17 cellular contexts compared by ENCODE assay signal in genomic region chr6:32761548-32761947, GRCh38. TPM values are rescaled to one million over a fixed set of nuclear protein-coding genes. Genes with fewer than 3 reads are reported as not detected.
DNase-seq lines count a peak whose midpoint lies in the region; ATAC-seq and TF ChIP-seq lines count a peak whose summit lies in the region.
"Had no signal": no experiment of that assay in that cellular context is flagged by ENCODE, and none has a peak within 500 bp of the region (broad histone marks: within the 10 kb centered on the region; RNA-seq: fewer than 3 reads in every experiment).

No MANE protein-coding gene starts in this region.

- ATAC-seq in IMR-90 (ENCODE audit: low read depth) (no peak), memory B cell (ENCODE audit: low read depth) (no peak), upper lobe of right lung (no peak)

- H3K9me2 ChIP-seq in Karpas-422 (replicated peaks; ENCODE audit: insufficient read depth, low read length) = no peaks in the 10 kb centered on the region

- 53% methylated on average over 20 of the region's 40 CpGs; no CpG with 5 or more reads in 1 of the 2 experiments for WGBS in IMR-90 (ENCODE audit: extremely low coverage in 2 of 2, insufficient read length in 1 of 2), 2 experiments

- no peak overlapping the region for H3K23ac ChIP-seq in IMR-90 (ENCODE audit: low read depth, low read length)

- no peaks in the 10 kb centered on the region for H3K9me3 ChIP-seq in IMR-90 (ENCODE audit: control insufficient read depth, insufficient read depth, low read length)
- H3K9me3 ChIP-seq in upper lobe of right lung = no peaks in the 10 kb centered on the region
- H3K9me3 ChIP-seq in Karpas-422 (ENCODE audit: low read length) = no peaks in the 10 kb centered on the region
- H3K9me3 ChIP-seq: BLaER1 treated with 17β-estradiol and CSF1 and Interleukin-3, amounts not matched to agents 10 nM and 100 nM had no signal

- H2BK20ac ChIP-seq in IMR-90 (ENCODE audit: low read depth, low read length) = no peak overlapping the region

- TF ChIP-seq POLR2A in IMR-90 (IDR thresholded peaks at IDR 0.05; ENCODE audit: low read depth, low read length) = no peak

- POLR2A ChIA-PET in IMR-90 (lab: Charles Lee; ENCODE audit: unreplicated experiment) = no interaction called here

- H2AFZ ChIP-seq in IMR-90 (replicated peaks; ENCODE audit: low read length, poor library complexity) (peak overlapping the region; percentile 14), Karpas-422 (ENCODE audit: low read length) (no peak overlapping the region)

- in situ Hi-C loops in IMR-90 (cut with MboI; ENCODE audit: low sequenced_read_pairs) = loop anchor here (5.0 kb wide), 1 partner anchor 99 kb away; no protein-coding TSS in a partner anchor

- H3K4me1 Mint-ChIP-seq in activated naive CD4-positive, alpha-beta T cell treated with anti-CD3 and anti-CD28 coated beads, Interleukin-2, amount 50 U/mL, for 24 hours = peaks cover 3% of the 10 kb centered on the region
- H3K4me1 Mint-ChIP-seq in memory B cell = no peaks in the 10 kb centered on the region

- H3K9me3 Mint-ChIP-seq in activated naive CD4-positive, alpha-beta T cell treated with anti-CD3 and anti-CD28 coated beads, Interleukin-2, amount 50 U/mL, for 24 hours = no peaks in the 10 kb centered on the region
- no peaks in the 10 kb centered on the region for H3K9me3 Mint-ChIP-seq in memory B cell
- H3K9me3 Mint-ChIP-seq: CD4-positive, CD25-positive, alpha-beta regulatory T cell had no signal

- H3K36me3 ChIP-seq in IMR-90 (ENCODE audit: control insufficient read depth, insufficient read depth, low read length) (no peaks in the 10 kb centered on the region), upper lobe of right lung (no peaks in the 10 kb centered on the region), Karpas-422 (ENCODE audit: insufficient read depth, low read length) (no peaks in the 10 kb centered on the region)
- H3K36me3 ChIP-seq: BLaER1 treated with 17β-estradiol and CSF1 and Interleukin-3, amounts not matched to agents 10 nM and 100 nM had no signal

- no peak overlapping the region for H2AK9ac ChIP-seq in IMR-90 (replicated peaks; ENCODE audit: low read depth, low read length, poor library complexity)

- no peak overlapping the region for H3K14ac ChIP-seq in IMR-90 (replicated peaks; ENCODE audit: low read depth, low read length)

- H3K27me3 Mint-ChIP-seq in activated naive CD4-positive, alpha-beta T cell treated with anti-CD3 and anti-CD28 coated beads, Interleukin-2, amount 50 U/mL, for 24 hours = peaks cover 10% of the 10 kb centered on the region
- H3K27me3 Mint-ChIP-seq in memory B cell = peaks cover 4% of the 10 kb centered on the region

- H3K27ac ChIP-seq in IMR-90 (ENCODE audit: insufficient read depth, low read length) = no peak overlapping the region
- no peak overlapping the region for H3K27ac ChIP-seq in upper lobe of right lung
- H3K27ac ChIP-seq in Karpas-422 (ENCODE audit: low read length) = no peak overlapping the region
- H3K27ac ChIP-seq: BLaER1 treated with 17β-estradiol and CSF1 and Interleukin-3, amounts not matched to agents 10 nM and 100 nM; HL-60 had no signal

- no peak overlapping the region for H3K27ac Mint-ChIP-seq in activated naive CD4-positive, alpha-beta T cell treated with anti-CD3 and anti-CD28 coated beads, Interleukin-2, amount 50 U/mL, for 24 hours
- H3K27ac Mint-ChIP-seq in memory B cell = peak overlapping the region; percentile 73

- no peak overlapping the region for H2BK120ac ChIP-seq in IMR-90 (ENCODE audit: low read depth, low read length)

- no peaks in the 10 kb centered on the region for H3K36me3 Mint-ChIP-seq in activated naive CD4-positive, alpha-beta T cell treated with anti-CD3 and anti-CD28 coated beads, Interleukin-2, amount 50 U/mL, for 24 hours
- H3K36me3 Mint-ChIP-seq in memory B cell = no peaks in the 10 kb centered on the region
- H3K36me3 Mint-ChIP-seq: CD4-positive, CD25-positive, alpha-beta regulatory T cell had no signal

- H4K5ac ChIP-seq in IMR-90 (ENCODE audit: low read depth, low read length) = no peak overlapping the region

- dilution Hi-C loops in IMR-90 (cut with HindIII; ENCODE audit: low sequenced_read_pairs, unreplicated experiment) = no loop called here

- H2BK15ac ChIP-seq in IMR-90 (ENCODE audit: low read depth, low read length) = no peak overlapping the region

- H4K8ac ChIP-seq in IMR-90 (ENCODE audit: low read depth in 2 of 2, low read length in 2 of 2) = no peak overlapping the region

- no peak for TF ChIP-seq CTCF in IMR-90 (conservative IDR thresholded peaks at IDR 0.05; ENCODE audit: low read depth, low read length)
- no peak for TF ChIP-seq CTCF in upper lobe of right lung (IDR thresholded peaks at IDR 0.05)

- H3K4me3 Mint-ChIP-seq in activated naive CD4-positive, alpha-beta T cell treated with anti-CD3 and anti-CD28 coated beads, Interleukin-2, amount 50 U/mL, for 24 hours = peak overlapping the region; percentile 27
- H3K4me3 Mint-ChIP-seq in memory B cell = peak overlapping the region; percentile 71

- H3K4me2 ChIP-seq in IMR-90 (ENCODE audit: low read depth, low read length) (no peak overlapping the region), Karpas-422 (ENCODE audit: low read depth, low read length, poor library complexity, severe bottlenecking) (no peak overlapping the region)
- H3K4me2 ChIP-seq: BLaER1 treated with 17β-estradiol and CSF1 and Interleukin-3, amounts not matched to agents 10 nM and 100 nM had no signal

- TF ChIP-seq RAD21 in IMR-90 (IDR thresholded peaks at IDR 0.05; ENCODE audit: low read length) = no peak

- H3K4me3 ChIP-seq in IMR-90 (ENCODE audit: insufficient read depth, low read depth, low read length) (no peak overlapping the region), upper lobe of right lung (no peak overlapping the region), Karpas-422 (ENCODE audit: low read length) (no peak overlapping the region)
- H3K4me3 ChIP-seq: BLaER1 treated with 17β-estradiol and CSF1 and Interleukin-3, amounts not matched to agents 10 nM and 100 nM had no signal

- intact Hi-C loops in IMR-90 (cut with micrococcal nuclease) = no loop called here
- intact Hi-C loops in upper lobe of right lung (cut with DNase I) = loop anchor here (10.0 kb wide), 1 partner anchor 97 kb away; the partner anchor contains the start of gene HLA-DQB1

- no peak overlapping the region for H3K9ac ChIP-seq in IMR-90 (ENCODE audit: low read depth, low read length)
- H3K9ac ChIP-seq in Karpas-422 (ENCODE audit: low read length) = no peak overlapping the region
- H3K9ac ChIP-seq: BLaER1 treated with 17β-estradiol and CSF1 and Interleukin-3, amounts not matched to agents 10 nM and 100 nM had no signal

- DNase-seq in activated naive CD4-positive, alpha-beta T cell (lab: John Stamatoyannopoulos, UW) = no peak
- DNase-seq in IMR-90 (no peak), memory B cell (ENCODE audit: low spot score in 2 of 2) (no peak), upper lobe of right lung (peak; percentile 63), Karpas-422 (no peak), NAMALWA (ENCODE audit: low spot score) (no peak)
- DNase-seq: 8988T; AML-193; CD4-positive, CD25-positive, alpha-beta regulatory T cell; COR-L47; DMS153; DND-41; GDM1 had no signal

- no peaks in the 10 kb centered on the region for H3K79me2 ChIP-seq in Karpas-422 (ENCODE audit: low read length)

- H4K91ac ChIP-seq in IMR-90 (ENCODE audit: insufficient read depth, low read depth, low read length) = no peak overlapping the region

- no peak overlapping the region for H2BK5ac ChIP-seq in IMR-90 (ENCODE audit: low read depth, low read length, poor library complexity, severe bottlenecking)

- H3K27me3 ChIP-seq in IMR-90 (ENCODE audit: control insufficient read depth, insufficient read depth, low read length) (peaks cover 6% of the 10 kb centered on the region), upper lobe of right lung (no peaks in the 10 kb centered on the region), Karpas-422 (ENCODE audit: low read length) (no peaks in the 10 kb centered on the region)

- no TSS peak for BruUV-seq in IMR-90 (replicated peaks; lab: Mats Ljungman, UMichigan)

- CTCF ChIA-PET in IMR-90 (lab: Yijun Ruan, JAX) = no interaction called here

- no peaks in the 10 kb centered on the region for H3K9me1 ChIP-seq in IMR-90 (ENCODE audit: insufficient read depth, low read length)

- H3K4me1 ChIP-seq in IMR-90 (ENCODE audit: control insufficient read depth, insufficient read depth, low read length) (no peaks in the 10 kb centered on the region), upper lobe of right lung (peaks cover 6% of the 10 kb centered on the region), Karpas-422 (ENCODE audit: low read length) (no peaks in the 10 kb centered on the region; the same call in 1 of the 2 replicates)
- H3K4me1 ChIP-seq: BLaER1 treated with 17β-estradiol and CSF1 and Interleukin-3, amounts not matched to agents 10 nM and 100 nM had no signal

- no peak overlapping the region for H3K18ac ChIP-seq in IMR-90 (ENCODE audit: low read depth, low read length)

- no peaks in the 10 kb centered on the region for H3K79me1 ChIP-seq in IMR-90 (ENCODE audit: low read depth in 1 of 2, low read length in 2 of 2)

- H4K20me1 ChIP-seq in IMR-90 (ENCODE audit: insufficient read depth, low read length) (no peaks in the 10 kb centered on the region), Karpas-422 (ENCODE audit: insufficient read depth, low read depth, low read length) (no peaks in the 10 kb centered on the region)
- H4K20me1 ChIP-seq: BLaER1 treated with 17β-estradiol and CSF1 and Interleukin-3, amounts not matched to agents 10 nM and 100 nM had no signal

- H3K4ac ChIP-seq in IMR-90 (ENCODE audit: low read depth, low read length) = no peak overlapping the region

- no peak overlapping the region for H3K56ac ChIP-seq in IMR-90 (ENCODE audit: extremely low read depth, insufficient read depth, low read length)

- H2AK5ac ChIP-seq in IMR-90 (ENCODE audit: low read depth, low read length) = no peak overlapping the region

RNA-seq across cellular contexts. Expression of gene HLA-DQB2, which starts 1.8 kb away (rescaled TPM):
- total RNA-seq in IMR-90 (2012; rRNA removed) (not detected in 2 replicates), upper lobe of right lung (62.8 TPM)
- not detected in 2 replicates for polyA plus RNA-seq in IMR-90 (2012; rRNA removed)
- polyA plus RNA-seq in IMR-90 (2012; cell fraction: cytosol; rRNA removed) = not detected in 2 replicates
- not detected in 2 replicates for polyA plus RNA-seq in IMR-90 (2012; cell fraction: nucleus; rRNA removed; ENCODE audit: low replicate concordance)
- 0.14 TPM in 1 of 2 replicates, not detected in the other for total RNA-seq in Karpas-422 (2014; rRNA removed; shearing (Covaris generic); ENCODE audit: low replicate concordance)
- total RNA-seq: H7 had no signal

RNA-seq across cellular contexts. Expression of gene HLA-DQA2, which starts 20.4 kb away (rescaled TPM):
- not detected in 2 replicates for total RNA-seq in IMR-90 (2012; rRNA removed)
- not detected in 2 replicates for polyA plus RNA-seq in IMR-90 (2012; rRNA removed)
- not detected in 2 replicates for polyA plus RNA-seq in IMR-90 (2012; cell fraction: cytosol; rRNA removed)
- not detected in 2 replicates for polyA plus RNA-seq in IMR-90 (2012; cell fraction: nucleus; rRNA removed; ENCODE audit: low replicate concordance)
- total RNA-seq in upper lobe of right lung = 51.7 TPM
- 40.2 and 66.5 TPM in 2 replicates for total RNA-seq in Karpas-422 (2014; rRNA removed; shearing (Covaris generic); ENCODE audit: low replicate concordance)
- total RNA-seq: H7 had no signal

RNA-seq across cellular contexts. Expression of gene HLA-DOB, which starts 55.3 kb away (rescaled TPM):
- total RNA-seq in IMR-90 (2012; rRNA removed) (0.28 and 0.36 TPM in 2 replicates), upper lobe of right lung (0.64 TPM)
- polyA plus RNA-seq in IMR-90 (2012; rRNA removed) = 1.6 and 2.3 TPM in 2 replicates
- 0.20 and 0.48 TPM in 2 replicates for polyA plus RNA-seq in IMR-90 (2012; cell fraction: cytosol; rRNA removed)
- polyA plus RNA-seq in IMR-90 (2012; cell fraction: nucleus; rRNA removed; ENCODE audit: low replicate concordance) = 8.4 and 25.1 TPM in 2 replicates
- total RNA-seq in Karpas-422 (2014; rRNA removed; shearing (Covaris generic); ENCODE audit: low replicate concordance) = 77.3 and 91.6 TPM in 2 replicates
- total RNA-seq: H7 had no signal

Comparison
In these comparisons a context has a peak if more than half of its experiments do, and no peak if none do; other contexts are left out.
1. RNA of gene HLA-DQB2, which starts 1.8 kb away (total RNA-seq): 62.8 TPM in upper lobe of right lung (single experiment); 0.14 TPM in Karpas-422 and not detected in IMR-90; every median in the first group is over 10 times any median in the second.
2. RNA of gene HLA-DQA2, which starts 20.4 kb away (total RNA-seq): 40.2 to 66.5 TPM in Karpas-422 and 51.7 TPM in upper lobe of right lung (single experiment); not detected in IMR-90; every median in the first group is over 10 times any median in the second.
3. RNA of gene HLA-DOB, which starts 55.3 kb away (total RNA-seq): 77.3 to 91.6 TPM in Karpas-422; 0.64 TPM in upper lobe of right lung (single experiment) and 0.28 to 0.36 TPM in IMR-90; every median in the first group is over 10 times any median in the second.